ENCODE assay signal across 8 cellular contexts in the genomic region with DNA sequence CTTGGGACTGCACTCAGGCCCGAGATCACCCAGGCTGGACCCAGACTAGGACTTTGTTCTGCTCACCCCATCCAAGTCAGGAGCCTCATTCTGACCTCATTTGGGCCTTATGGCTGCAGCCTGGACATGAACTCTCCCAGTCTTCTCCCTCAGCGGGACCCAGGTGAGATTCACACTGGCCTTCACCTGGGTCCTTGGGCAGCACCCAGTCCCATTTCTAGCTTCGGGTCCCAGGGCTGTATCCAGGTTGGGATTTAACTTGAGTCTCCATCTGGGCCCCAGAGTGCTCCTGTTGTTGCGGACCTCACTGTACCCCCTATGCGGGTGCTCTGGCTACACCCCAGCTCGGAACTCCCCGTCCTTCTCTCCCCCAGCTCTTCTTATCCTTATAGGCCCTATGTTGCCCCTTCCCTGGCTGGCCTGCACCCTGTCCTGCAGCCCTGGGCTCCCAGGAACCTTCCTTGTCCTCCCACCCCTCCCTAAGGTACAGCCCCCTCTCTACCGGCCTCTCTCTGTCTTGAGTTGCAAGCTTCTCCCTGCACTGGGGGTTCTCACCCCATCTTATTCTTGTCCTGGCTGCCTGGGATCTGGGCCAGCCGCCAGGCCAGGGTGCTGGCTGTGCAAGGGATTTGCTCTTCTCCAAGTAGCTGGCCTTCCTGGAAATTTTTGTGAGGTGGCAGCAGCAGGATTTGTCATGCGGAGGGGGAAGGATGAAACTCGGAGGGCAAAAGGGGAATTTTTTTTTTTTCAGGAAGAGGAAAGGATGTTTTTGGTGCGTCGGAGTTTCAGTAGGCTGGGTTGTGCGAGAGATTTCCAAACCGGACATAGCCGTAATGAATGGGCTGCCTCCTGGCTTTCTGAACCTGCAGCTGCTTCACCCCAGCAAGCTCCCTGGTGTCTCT. TPM values are rescaled to one million over a fixed set of nuclear protein-coding genes. Genes with fewer than 3 reads are reported as not detected.
DNase-seq lines count a peak whose midpoint lies in the region; ATAC-seq and TF ChIP-seq lines count a peak whose summit lies in the region.

No MANE protein-coding gene starts in this region.

- ATAC-seq in HG02642 (IDR thresholded peaks at IDR 0.05; ENCODE audit: poor library complexity, unreplicated experiment): no peak

- H3K36me3 ChIP-seq in BJ (ENCODE audit: control insufficient read depth, insufficient read depth, low read length) (no peaks in the 10 kb centered on the region; the same call in 1 of the 2 replicates), H7 (replicated peaks; ENCODE audit: control insufficient read depth, insufficient read depth, low read length) (no peaks in the 10 kb centered on the region; the same call in 1 of the 2 replicates)

- POLR2A ChIA-PET in BJ (lab: Charles Lee): no interaction called here

- H3K27me3 ChIP-seq in BJ (ENCODE audit: control insufficient read depth, insufficient read depth, low read length) (no peaks in the 10 kb centered on the region), H7 (ENCODE audit: control insufficient read depth, insufficient read depth, low read length) (peaks cover 8% of the 10 kb centered on the region)

- CTCF ChIA-PET in BJ (lab: Yijun Ruan, JAX): interaction anchor here (0.6 to 1.6 kb wide), 5 partner anchors 9 to 166 kb away, joined by 3 to 7 read pairs (median 4); no protein-coding TSS in a partner anchor

- H3K4me3 ChIP-seq in BJ (ENCODE audit: low read depth, low read length) (peak overlapping the region; percentile 79), H7 (ENCODE audit: insufficient read depth, low read depth, low read length) (peak overlapping the region; percentile 71)

- no peak for DNase-seq in BJ (ENCODE audit: low read depth)
- DNase-seq in H7: peak; percentile 60
- DNase-seq in activated CD8-positive, alpha-beta memory T cell treated with anti-CD3 and anti-CD28 coated beads, Interleukin-2, amount 50 U/mL, for 4 hours: peak; percentile 17
- peak; percentile 52 for DNase-seq in glomerular visceral epithelial cell (ENCODE audit: extremely low spot score)
- peak; percentile 52 for DNase-seq in retina
- no peak for DNase-seq in NOMO-1 treated with dmso at 0.1 percent for 144 hours (lab: John Stamatoyannopoulos, UW; ENCODE audit: unreplicated experiment)
- no peak for DNase-seq in pons (ENCODE audit: low spot score)

- no peak for TF ChIP-seq CTCF in BJ (IDR thresholded peaks at IDR 0.05; ENCODE audit: insufficient read depth, low read depth, low read length)

RNA-seq across cellular contexts. Expression of a gene that starts 0.9 kb away (rescaled TPM):
- polyA plus RNA-seq in BJ (2011; rRNA removed): 22.9 and 41.8 TPM in 2 replicates
- polyA minus RNA-seq in BJ (2011; rRNA and poly(A)+ RNA removed): 38.5 and 58.0 TPM in 2 replicates
- total RNA-seq in H7 (2014; rRNA removed; shearing (Covaris generic)): 26.1 and 27.5 TPM in 2 replicates

RNA-seq across cellular contexts. Expression of a gene that starts 32.2 kb away (rescaled TPM):
- 7.9 and 13.3 TPM in 2 replicates for polyA plus RNA-seq in BJ (2011; rRNA removed)
- polyA minus RNA-seq in BJ (2011; rRNA and poly(A)+ RNA removed): 9.0 and 9.1 TPM in 2 replicates
- total RNA-seq in H7 (2014; rRNA removed; shearing (Covaris generic)): 12.3 and 12.9 TPM in 2 replicates

Comparison
In these comparisons a context has a peak if more than half of its experiments do, and no peak if none do; other contexts are left out.
1. DNase-seq: peak in H7 (single experiment), activated CD8-positive, alpha-beta memory T cell treated with anti-CD3 and anti-CD28 coated beads, Interleukin-2, amount 50 U/mL, for 4 hours (single experiment), glomerular visceral epithelial cell (single experiment) and retina (single experiment); none in BJ (single experiment), NOMO-1 treated with dmso at 0.1 percent for 144 hours (single experiment) and pons (single experiment).